Comparison of ENCODE assay signal across 7 cellular contexts in genomic region chr1:93814059-93814794, GRCh38.
A peak's percentile ranks its signal among the peaks of the same experiment; 100 is the strongest.
DNase-seq lines count a peak whose midpoint lies in the region; ATAC-seq and TF ChIP-seq lines count a peak whose summit lies in the region.

No MANE protein-coding gene starts in this region.

- CTCF ChIA-PET in GM10248 (lab: Yijun Ruan, JAX): interaction anchor here (0.6 to 21.5 kb wide), 67 partner anchors 10 to 554 kb away, joined by 3 to 628 read pairs (median 5); partner anchors contain the start of gene BCAR3

- ATAC-seq in HG02610 (IDR thresholded peaks at IDR 0.05; ENCODE audit: unreplicated experiment): peak; percentile 75

- DNase-seq in GM10248 (ENCODE audit: extremely low spot score) (peak; percentile 61), NCI-H146 (lab: John Stamatoyannopoulos, UW) (peak; percentile 45), SKM-1 treated with dmso at 0.1 percent for 144 hours (lab: John Stamatoyannopoulos, UW; ENCODE audit: unreplicated experiment) (peak; percentile 82), brain pericyte (ENCODE audit: low read depth, low spot score) (peak; percentile 50), inferior parietal cortex (ENCODE audit: extremely low spot score) (peak; percentile 92)
- peak; percentile 59 for DNase-seq in stimulated activated CD4-positive, alpha-beta T cell treated with anti-CD3 and anti-CD28 coated beads, Interleukin-15, amount 100 ng/mL, for 24 hours

- POLR2A ChIA-PET in GM10248 (lab: Yijun Ruan, JAX): interaction anchor here (0.6 kb wide), 2 partner anchors 171 to 860 kb away, joined by 3 read pairs; no protein-coding TSS in a partner anchor

- peak; percentile 94 for TF ChIP-seq CTCF in GM10248 (IDR thresholded peaks at IDR 0.05; ENCODE audit: control extremely low read depth, extremely low read depth, low read depth, missing control alignments)

Comparison
In these comparisons a context has a peak if more than half of its experiments do, and no peak if none do; other contexts are left out.
1. Peak in every context shown above with its lines: DNase-seq and ATAC-seq.